In the genomic region with DNA sequence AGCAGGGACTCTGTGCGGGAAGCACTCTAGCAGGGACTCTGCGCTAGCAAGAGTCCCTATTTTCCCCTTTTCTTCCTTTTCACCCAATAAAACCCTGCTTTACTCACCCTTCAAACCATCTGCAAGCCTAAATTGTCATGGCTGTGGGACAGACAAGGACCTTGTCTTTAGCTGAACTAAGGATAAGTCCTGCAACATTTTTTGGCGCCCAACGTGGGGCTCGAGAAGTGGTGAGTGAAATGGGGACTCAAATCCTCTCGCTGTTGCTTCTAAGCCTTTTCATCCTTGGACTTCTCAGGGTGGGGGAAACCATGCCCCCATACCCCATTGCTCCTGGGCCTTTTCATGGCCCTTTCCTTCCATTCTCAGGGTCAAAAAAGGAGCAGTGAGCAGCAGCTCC, we compare ENCODE assay signal across 21 cellular contexts. TPM values are rescaled to one million over a fixed set of nuclear protein-coding genes. Genes with fewer than 3 reads are reported as not detected.
DNase-seq lines count a peak whose midpoint lies in the region; ATAC-seq and TF ChIP-seq lines count a peak whose summit lies in the region.
"Had no signal": no experiment of that assay in that cellular context is flagged by ENCODE, and none has a peak within 500 bp of the region (broad histone marks: within the 10 kb centered on the region; RNA-seq: fewer than 3 reads in every experiment).

No MANE protein-coding gene starts in this region.

- no peak for ATAC-seq in GM18861 (IDR thresholded peaks at IDR 0.05; ENCODE audit: unreplicated experiment)
- no peak for ATAC-seq in gastrocnemius medialis

- intact Hi-C loops in gastrocnemius medialis (cut with DNase I; ENCODE audit: low total_unique reads) = no loop called here

- H3K36me3 ChIP-seq in MG63 = no peaks in the 10 kb centered on the region
- no peaks in the 10 kb centered on the region for H3K36me3 ChIP-seq in iPS DF 6.9 (ENCODE audit: control insufficient read depth, insufficient read depth, low read length)
- H3K36me3 ChIP-seq in gastrocnemius medialis = no peaks in the 10 kb centered on the region
- H3K36me3 ChIP-seq: esophagus muscularis mucosa had no signal

- DNase-seq in ACHN (peak; percentile 4), MG63 (peak; percentile 25), choroid plexus epithelial cell (ENCODE audit: low read depth) (peak; percentile 8), iPS DF 6.9 (ENCODE audit: low read depth, low spot score) (peak; percentile 9), NCI-H2107 treated with DMSO at 0.1 percent for 48 hours (lab: John Stamatoyannopoulos, UW; ENCODE audit: unreplicated experiment) (no peak), gastrocnemius medialis (no peak)
- DNase-seq in activated naive CD4-positive, alpha-beta T cell treated with Interleukin-2 at 50 U/mL for 16 hours = no peak
- DNase-seq: activated CD4-positive, alpha-beta T cell treated with anti-CD3 and anti-CD28 coated beads, Interleukin-2, amount 50 U/mL, for 1 hour; activated naive CD4-positive, alpha-beta T cell treated with anti-CD3 and anti-CD28 coated beads, Interleukin-2, amount 50 U/mL, for 16 hours; DMS79 treated with DMSO at 0.1 percent for 48 hours; dorsolateral prefrontal cortex; hypothalamus; NCI-H1417; stimulated activated naive CD4-positive, alpha-beta T cell; trophoblast cell had no signal

- no CpG with 5 or more reads among the region's 6 CpGs for WGBS in iPS DF 6.9 (ENCODE audit: insufficient coverage, insufficient read length)

- H3K4me1 ChIP-seq in iPS DF 6.9 (ENCODE audit: control insufficient read depth, insufficient read depth, low read length) (no peaks in the 10 kb centered on the region), gastrocnemius medialis (no peaks in the 10 kb centered on the region)
- H3K4me1 ChIP-seq: esophagus muscularis mucosa had no signal

- no peak for TF ChIP-seq POLR2A in gastrocnemius medialis (IDR thresholded peaks at IDR 0.05)

- in situ Hi-C loops in ACHN (cut with HindIII; ENCODE audit: low pct_ligation_motif_present, low pct_unique_long_range_greater_than_20kb, low sequenced_read_pairs) = no loop called here
- in situ Hi-C loops in gastrocnemius medialis (cut with MboI; ENCODE audit: low sequenced_read_pairs in 4 of 4) = no loop called here

- no peak for TF ChIP-seq CTCF in choroid plexus epithelial cell (conservative IDR thresholded peaks at IDR 0.05; ENCODE audit: low read depth, low read length)
- TF ChIP-seq CTCF in gastrocnemius medialis (IDR thresholded peaks at IDR 0.05 in 4 of 5, conservative IDR thresholded peaks at IDR 0.05 in 1 of 5) = no peak

- H3K27me3 ChIP-seq in MG63 (no peaks in the 10 kb centered on the region), iPS DF 6.9 (ENCODE audit: control insufficient read depth, insufficient read depth, low read length) (no peaks in the 10 kb centered on the region), gastrocnemius medialis (no peaks in the 10 kb centered on the region)
- H3K27me3 ChIP-seq: dorsolateral prefrontal cortex, esophagus muscularis mucosa had no signal

- peaks cover 19% of the 10 kb centered on the region for H3K9me3 ChIP-seq in MG63
- H3K9me3 ChIP-seq in iPS DF 6.9 (ENCODE audit: control insufficient read depth, insufficient read depth, low read length) = peaks cover 2% of the 10 kb centered on the region
- peaks cover 0 to 17% (median 0%) of the 10 kb centered on the region in 3 donors for H3K9me3 ChIP-seq in gastrocnemius medialis

- H3K4me3 ChIP-seq in MG63 (no peak overlapping the region), choroid plexus epithelial cell (ENCODE audit: low read depth, low read length) (no peak overlapping the region), iPS DF 6.9 (ENCODE audit: low read length) (no peak overlapping the region), gastrocnemius medialis (no peak overlapping the region)
- H3K4me3 ChIP-seq: dorsolateral prefrontal cortex, esophagus muscularis mucosa had no signal

- H3K27ac ChIP-seq in iPS DF 6.9 (ENCODE audit: low read length) (no peak overlapping the region), gastrocnemius medialis (no peak overlapping the region)
- H3K27ac ChIP-seq: dorsolateral prefrontal cortex, esophagus muscularis mucosa, KMS-11 had no signal

RNA-seq across cellular contexts. Expression of a gene that starts 46.4 kb away (rescaled TPM):
- not detected in 2 replicates for total RNA-seq in MG63 (2014; rRNA removed; shearing (Covaris generic); ENCODE audit: low replicate concordance)
- not detected for total RNA-seq in gastrocnemius medialis
- total RNA-seq: CD4-positive, CD25-positive, alpha-beta regulatory T cell; esophagus muscularis mucosa; HT-29; RPMI7951 had no signal

Comparison
In these comparisons a context has a peak if more than half of its experiments do, and no peak if none do; other contexts are left out.
1. DNase-seq: peak in ACHN (single experiment), MG63 (single experiment), choroid plexus epithelial cell (single experiment) and iPS DF 6.9 (single experiment); none in NCI-H2107 treated with DMSO at 0.1 percent for 48 hours (single experiment), activated naive CD4-positive, alpha-beta T cell treated with Interleukin-2 at 50 U/mL for 16 hours (single experiment) and gastrocnemius medialis (0 of 2).